Comparison of ENCODE assay signal across 12 cellular contexts in genomic region chr2:196955036-196955435, GRCh38.
"Had no signal": no experiment of that assay in that cellular context is flagged by ENCODE, and none has a peak within 500 bp of the region (broad histone marks: within the 10 kb centered on the region; RNA-seq: fewer than 3 reads in every experiment).

No MANE protein-coding gene starts in this region.

- H3K27ac ChIP-seq: gastroesophageal sphincter, heart left ventricle, left ventricle myocardium inferior, psoas muscle, skin epidermis, tibial nerve, vagina had no signal

- H3K4me1 ChIP-seq: gastroesophageal sphincter, heart left ventricle, left ventricle myocardium inferior, psoas muscle, tibial nerve, vagina had no signal

- DNase-seq: activated CD4-positive, alpha-beta T cell treated with anti-CD3 and anti-CD28 coated beads, Interleukin-2, amount 50 U/mL, for 4 hours; activated gamma-delta T cell; heart left ventricle; kidney glomerular epithelial cell; left ventricle myocardium inferior; nephron progenitor cell; psoas muscle; right cardiac atrium had no signal

- H3K9me3 ChIP-seq: gastroesophageal sphincter, heart left ventricle, left ventricle myocardium inferior, psoas muscle, tibial nerve, vagina had no signal

- H3K4me3 ChIP-seq: gastroesophageal sphincter, heart left ventricle, left ventricle myocardium inferior, psoas muscle, skin epidermis, tibial nerve, vagina had no signal

- H3K36me3 ChIP-seq: gastroesophageal sphincter, heart left ventricle, left ventricle myocardium inferior, tibial nerve, vagina had no signal

- ATAC-seq: gastroesophageal sphincter, heart left ventricle, psoas muscle, right cardiac atrium had no signal

- H3K27me3 ChIP-seq: gastroesophageal sphincter, heart left ventricle, tibial nerve, vagina had no signal
